In the genomic region with DNA sequence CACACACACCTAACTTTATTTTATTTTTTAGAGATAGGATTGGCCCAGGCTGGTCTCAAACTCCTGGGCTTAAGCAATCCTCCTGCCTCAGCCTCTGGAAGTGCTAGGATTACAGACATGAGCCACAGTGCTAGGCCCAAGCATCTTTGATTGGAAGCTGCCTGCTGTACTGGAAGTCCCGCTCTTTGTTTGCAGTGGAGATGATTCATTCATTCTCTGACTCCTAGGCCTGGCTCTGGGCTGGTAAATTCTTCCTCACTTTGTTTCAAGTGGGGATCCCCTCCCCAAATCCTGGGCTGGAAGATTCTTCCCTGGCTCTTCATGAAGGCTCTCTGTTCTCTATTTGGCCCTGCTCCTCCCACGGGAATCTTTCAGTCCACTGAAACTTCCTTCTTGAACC, we compare ENCODE assay signal across 19 cellular contexts.
"Had no signal": no experiment of that assay in that cellular context is flagged by ENCODE, and none has a peak within 500 bp of the region (broad histone marks: within the 10 kb centered on the region; RNA-seq: fewer than 3 reads in every experiment).

No MANE protein-coding gene starts in this region.

- H3K36me3 ChIP-seq: brain microvascular endothelial cell, neutrophil, spleen, tibial nerve had no signal

- H3K4me1 Mint-ChIP-seq: stimulated activated memory B cell treated with anti-CD40 and anti-IgM and Interleukin-4, amounts not matched to agents 10 μg/mL and 1 μg/mL and 100 μg/mL, for 72 hours had no signal

- H3K36me3 Mint-ChIP-seq: stimulated activated memory B cell treated with anti-CD40 and anti-IgM and Interleukin-4, amounts not matched to agents 10 μg/mL and 1 μg/mL and 100 μg/mL, for 72 hours; T-cell had no signal

- H3K4me3 ChIP-seq: spleen, tibial nerve had no signal

- H3K27ac Mint-ChIP-seq: activated CD4-positive, alpha-beta memory T cell treated with anti-CD3 and anti-CD28 coated beads, Interleukin-2, amount 10 ng/mL, durations not matched to agents 7 days and 5 days; activated naive CD8-positive, alpha-beta T cell; stimulated activated memory B cell treated with anti-CD40 and anti-IgM and Interleukin-4, amounts not matched to agents 10 μg/mL and 1 μg/mL and 100 μg/mL, for 72 hours; T-cell had no signal

- ATAC-seq: stimulated activated memory B cell treated with anti-CD40 and anti-IgM and Interleukin-4, amounts not matched to agents 10 μg/mL and 1 μg/mL and 100 μg/mL, for 72 hours; T-cell had no signal

- H3K4me3 Mint-ChIP-seq: activated CD4-positive, alpha-beta memory T cell treated with anti-CD3 and anti-CD28 coated beads, Interleukin-2, amount 10 ng/mL, durations not matched to agents 7 days and 5 days; activated naive CD8-positive, alpha-beta T cell; stimulated activated memory B cell treated with anti-CD40 and anti-IgM and Interleukin-4, amounts not matched to agents 10 μg/mL and 1 μg/mL and 100 μg/mL, for 72 hours; T-cell had no signal

- H3K9me3 ChIP-seq: neutrophil, tibial nerve had no signal

- DNase-seq: activated CD4-positive, alpha-beta memory T cell treated with anti-CD3 and anti-CD28 coated beads, Interleukin-2, amount 10 ng/mL, durations not matched to agents 7 days and 5 days; activated gamma-delta T cell; activated T-cell treated with anti-CD3 and anti-CD28 coated beads, Interleukin-2, amount 50 U/mL, for 48 hours; amygdala; brain microvascular endothelial cell; cerebellar nuclear complex; dermis blood vessel endothelial cell; foreskin melanocyte; head of caudate nucleus; right cardiac atrium; spleen; stimulated activated CD4-positive, alpha-beta T cell treated with anti-CD3 and anti-CD28 coated beads, Interleukin-1b, Interleukin-23, amount 100 ng/mL, for 48 hours; T-cell; T1000 had no signal

- H3K27me3 ChIP-seq: brain microvascular endothelial cell, tibial nerve had no signal

- H3K4me1 ChIP-seq: spleen, tibial nerve had no signal

- H3K27ac ChIP-seq: brain microvascular endothelial cell, neutrophil, spleen, tibial nerve, VCaP had no signal
